ENCODE assay signal across 1 cellular context in the genomic region with DNA sequence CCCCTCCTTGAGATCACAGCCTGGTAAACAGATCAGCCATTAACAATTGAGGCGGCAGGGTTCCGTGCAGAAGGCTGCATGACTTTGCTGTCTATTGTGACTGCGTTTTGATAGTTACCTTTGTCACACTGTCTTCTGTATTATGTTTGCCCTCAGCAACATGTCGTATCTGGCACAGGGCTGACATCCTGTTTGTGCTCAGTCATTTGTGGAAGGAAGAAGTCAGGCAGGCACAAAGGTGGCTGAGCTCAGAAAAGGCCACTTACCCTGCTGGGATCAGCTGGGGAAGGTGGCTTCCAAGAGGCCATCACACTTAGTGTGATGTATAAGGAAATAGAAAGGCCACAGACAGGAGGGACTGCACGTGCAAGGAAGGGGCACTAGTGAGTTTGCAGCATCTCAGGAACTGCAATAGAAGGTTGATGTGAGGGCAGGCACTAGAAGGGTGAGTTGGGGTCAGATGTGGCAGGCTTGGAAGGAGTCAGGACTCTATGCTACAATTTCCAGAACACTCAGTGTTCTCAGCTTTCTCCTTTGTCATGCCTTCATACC.
TF ChIP-seq lines count a peak whose summit lies in the region.

No MANE protein-coding gene starts in this region.

TF ChIP-seq in GM23338, 12 proteins besides CTCF, POLR2A, EP300 and RAD21 (continued from another document):
- no peak for TF ChIP-seq NANOG (IDR thresholded peaks at IDR 0.05; ENCODE audit: borderline replicate concordance)
- TF ChIP-seq ZNF331 (CRISPR knock-in tag; IDR thresholded peaks at IDR 0.05; ENCODE audit: low read depth): no peak
- no peak for TF ChIP-seq STAT1 (IDR thresholded peaks at IDR 0.05; ENCODE audit: unreplicated experiment)
- TF ChIP-seq JUNB (IDR thresholded peaks at IDR 0.05; ENCODE audit: unreplicated experiment): no peak
- no peak for TF ChIP-seq POLR2AphosphoS5 (IDR thresholded peaks at IDR 0.05; ENCODE audit: low read depth)
- TF ChIP-seq, protein P1, sequence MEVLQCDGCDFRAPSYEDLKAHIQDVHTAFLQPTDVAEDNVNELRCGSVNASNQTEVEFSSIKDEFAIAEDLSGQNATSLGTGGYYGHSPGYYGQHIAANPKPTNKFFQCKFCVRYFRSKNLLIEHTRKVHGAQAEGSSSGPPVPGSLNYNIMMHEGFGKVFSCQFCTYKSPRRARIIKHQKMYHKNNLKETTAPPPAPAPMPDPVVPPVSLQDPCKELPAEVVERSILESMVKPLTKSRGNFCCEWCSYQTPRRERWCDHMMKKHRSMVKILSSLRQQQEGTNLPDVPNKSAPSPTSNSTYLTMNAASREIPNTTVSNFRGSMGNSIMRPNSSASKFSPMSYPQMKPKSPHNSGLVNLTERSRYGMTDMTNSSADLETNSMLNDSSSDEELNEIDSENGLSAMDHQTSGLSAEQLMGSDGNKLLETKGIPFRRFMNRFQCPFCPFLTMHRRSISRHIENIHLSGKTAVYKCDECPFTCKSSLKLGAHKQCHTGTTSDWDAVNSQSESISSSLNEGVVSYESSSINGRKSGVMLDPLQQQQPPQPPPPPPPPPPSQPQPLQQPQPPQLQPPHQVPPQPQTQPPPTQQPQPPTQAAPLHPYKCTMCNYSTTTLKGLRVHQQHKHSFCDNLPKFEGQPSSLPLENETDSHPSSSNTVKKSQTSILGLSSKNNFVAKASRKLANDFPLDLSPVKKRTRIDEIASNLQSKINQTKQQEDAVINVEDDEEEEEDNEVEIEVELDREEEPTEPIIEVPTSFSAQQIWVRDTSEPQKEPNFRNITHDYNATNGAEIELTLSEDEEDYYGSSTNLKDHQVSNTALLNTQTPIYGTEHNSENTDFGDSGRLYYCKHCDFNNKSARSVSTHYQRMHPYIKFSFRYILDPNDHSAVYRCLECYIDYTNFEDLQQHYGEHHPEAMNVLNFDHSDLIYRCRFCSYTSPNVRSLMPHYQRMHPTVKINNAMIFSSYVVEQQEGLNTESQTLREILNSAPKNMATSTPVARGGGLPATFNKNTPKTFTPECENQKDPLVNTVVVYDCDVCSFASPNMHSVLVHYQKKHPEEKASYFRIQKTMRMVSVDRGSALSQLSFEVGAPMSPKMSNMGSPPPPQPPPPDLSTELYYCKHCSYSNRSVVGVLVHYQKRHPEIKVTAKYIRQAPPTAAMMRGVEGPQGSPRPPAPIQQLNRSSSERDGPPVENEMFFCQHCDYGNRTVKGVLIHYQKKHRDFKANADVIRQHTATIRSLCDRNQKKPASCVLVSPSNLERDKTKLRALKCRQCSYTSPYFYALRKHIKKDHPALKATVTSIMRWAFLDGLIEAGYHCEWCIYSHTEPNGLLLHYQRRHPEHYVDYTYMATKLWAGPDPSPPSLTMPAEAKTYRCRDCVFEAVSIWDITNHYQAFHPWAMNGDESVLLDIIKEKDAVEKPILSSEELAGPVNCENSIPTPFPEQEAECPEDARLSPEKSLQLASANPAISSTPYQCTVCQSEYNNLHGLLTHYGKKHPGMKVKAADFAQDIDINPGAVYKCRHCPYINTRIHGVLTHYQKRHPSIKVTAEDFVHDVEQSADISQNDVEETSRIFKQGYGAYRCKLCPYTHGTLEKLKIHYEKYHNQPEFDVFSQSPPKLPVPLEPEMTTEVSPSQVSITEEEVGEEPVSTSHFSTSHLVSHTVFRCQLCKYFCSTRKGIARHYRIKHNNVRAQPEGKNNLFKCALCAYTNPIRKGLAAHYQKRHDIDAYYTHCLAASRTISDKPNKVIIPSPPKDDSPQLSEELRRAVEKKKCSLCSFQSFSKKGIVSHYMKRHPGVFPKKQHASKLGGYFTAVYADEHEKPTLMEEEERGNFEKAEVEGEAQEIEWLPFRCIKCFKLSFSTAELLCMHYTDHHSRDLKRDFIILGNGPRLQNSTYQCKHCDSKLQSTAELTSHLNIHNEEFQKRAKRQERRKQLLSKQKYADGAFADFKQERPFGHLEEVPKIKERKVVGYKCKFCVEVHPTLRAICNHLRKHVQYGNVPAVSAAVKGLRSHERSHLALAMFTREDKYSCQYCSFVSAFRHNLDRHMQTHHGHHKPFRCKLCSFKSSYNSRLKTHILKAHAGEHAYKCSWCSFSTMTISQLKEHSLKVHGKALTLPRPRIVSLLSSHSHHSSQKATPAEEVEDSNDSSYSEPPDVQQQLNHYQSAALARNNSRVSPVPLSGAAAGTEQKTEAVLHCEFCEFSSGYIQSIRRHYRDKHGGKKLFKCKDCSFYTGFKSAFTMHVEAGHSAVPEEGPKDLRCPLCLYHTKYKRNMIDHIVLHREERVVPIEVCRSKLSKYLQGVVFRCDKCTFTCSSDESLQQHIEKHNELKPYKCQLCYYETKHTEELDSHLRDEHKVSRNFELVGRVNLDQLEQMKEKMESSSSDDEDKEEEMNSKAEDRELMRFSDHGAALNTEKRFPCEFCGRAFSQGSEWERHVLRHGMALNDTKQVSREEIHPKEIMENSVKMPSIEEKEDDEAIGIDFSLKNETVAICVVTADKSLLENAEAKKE (CRISPR knock-in tag; IDR thresholded peaks at IDR 0.05): no peak
- no peak for TF ChIP-seq CREB1 (CRISPR knock-in tag; IDR thresholded peaks at IDR 0.05; ENCODE audit: low read depth)
